28 cellular contexts compared by ENCODE assay signal in genomic region chr1:232999960-233000625, GRCh38.
"Had no signal": no experiment of that assay in that cellular context is flagged by ENCODE, and none has a peak within 500 bp of the region (broad histone marks: within the 10 kb centered on the region; RNA-seq: fewer than 3 reads in every experiment).

No MANE protein-coding gene starts in this region.

- H3K9me3 ChIP-seq: Peyer's patch had no signal

- ATAC-seq: activated CD8-positive, alpha-beta memory T cell treated with anti-CD3 and anti-CD28 coated beads, Interleukin-2, amount 10 ng/mL, durations not matched to agents 7 days and 5 days; activated naive CD8-positive, alpha-beta T cell treated with anti-CD3 and anti-CD28 coated beads, Interleukin-2, amount 50 U/mL, for 24 hours; PC-3 had no signal

- H3K36me3 ChIP-seq: WERI-Rb-1 had no signal

- H3K4me1 ChIP-seq: Peyer's patch had no signal

- DNase-seq: activated CD4-positive, alpha-beta memory T cell treated with anti-CD3 and anti-CD28 coated beads, Interleukin-2, amount 10 ng/mL, durations not matched to agents 7 days and 5 days; activated CD4-positive, alpha-beta T cell treated with anti-CD3 and anti-CD28 coated beads for 1 hour; activated CD4-positive, alpha-beta T cell treated with anti-CD3 and anti-CD28 coated beads for 48 hours; activated CD4-positive, CD25-positive, alpha-beta regulatory T cell; activated CD8-positive, alpha-beta memory T cell treated with anti-CD3 and anti-CD28 coated beads for 24 hours; activated CD8-positive, alpha-beta memory T cell treated with anti-CD3 and anti-CD28 coated beads, Interleukin-2, amount 10 ng/mL, durations not matched to agents 7 days and 5 days; activated CD8-positive, alpha-beta memory T cell treated with anti-CD3 and anti-CD28 coated beads, Interleukin-2, amount 50 U/mL, for 48 hours; activated effector memory CD4-positive, alpha-beta T cell treated with Interleukin-2 at 50 U/mL for 16 hours; activated naive CD4-positive, alpha-beta T cell treated with anti-CD3 and anti-CD28 coated beads, Interleukin-2, amount 10 ng/mL, durations not matched to agents 7 days and 5 days; activated naive CD8-positive, alpha-beta T cell treated with anti-CD3 and anti-CD28 coated beads, Interleukin-2, amount 50 U/mL, for 24 hours; activated T-cell treated with anti-CD3 and anti-CD28 coated beads, Interleukin-2, amount 50 U/mL, for 48 hours; anterior cingulate cortex; Karpas-422; KBM-7; NCI-H1105; NCI-H1417 treated with DMSO at 0.1 percent for 48 hours; NCI-H187 treated with DMSO at 0.1 percent for 48 hours; NCI-H2081; NCI-H2171 treated with DMSO at 0.1 percent for 48 hours; NCI-H2227 treated with DMSO at 0.1 percent for 48 hours; NCI-H510A treated with DMSO at 0.1 percent for 48 hours; NCI-H526 treated with DMSO at 0.1 percent for 48 hours; NCI-H774; PC-3; Peyer's patch; RPMI8226; T1000; WERI-Rb-1 had no signal

- H3K4me3 ChIP-seq: Peyer's patch had no signal

- H3K27me3 ChIP-seq: Peyer's patch had no signal

- H3K27ac ChIP-seq: Peyer's patch, WERI-Rb-1 had no signal
